8 cellular contexts compared by ENCODE assay signal in the genomic region with DNA sequence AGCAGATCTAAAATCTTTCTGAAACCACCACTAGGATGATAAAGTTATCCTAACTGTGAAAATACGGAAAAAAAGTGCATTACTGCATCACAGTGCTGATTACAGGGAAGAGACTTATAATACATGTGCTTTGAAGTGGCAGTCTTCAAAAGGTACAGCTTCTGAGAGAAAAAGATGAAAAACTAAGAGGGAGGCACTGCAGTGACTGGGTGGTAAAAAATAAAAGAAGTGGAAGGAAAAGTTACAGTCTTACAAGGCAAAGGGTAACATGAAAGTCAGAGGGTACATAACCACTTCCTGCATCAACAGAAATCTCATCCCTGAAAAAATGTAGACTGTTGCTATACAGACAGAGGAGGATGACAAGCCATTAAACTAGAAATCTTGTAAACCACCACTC.
"Had no signal": no experiment of that assay in that cellular context is flagged by ENCODE, and none has a peak within 500 bp of the region (broad histone marks: within the 10 kb centered on the region; RNA-seq: fewer than 3 reads in every experiment).

No MANE protein-coding gene starts in this region.

- H3K4me3 ChIP-seq: K562 had no signal

- H3K4me3 Mint-ChIP-seq: IgD-negative memory B cell had no signal

- H3K9ac ChIP-seq: KMS-11 had no signal

- H3K27ac ChIP-seq: HL-60, KMS-11 had no signal

- DNase-seq: IMR-90, KBM-7, KG1 had no signal

- ATAC-seq: HepG2, K562 had no signal

- H3K27me3 Mint-ChIP-seq: IgD-negative memory B cell had no signal

- H3K27ac Mint-ChIP-seq: IgD-negative memory B cell had no signal

- H3K4me1 Mint-ChIP-seq: IgD-negative memory B cell had no signal

- H3K4me2 ChIP-seq: KMS-11 had no signal
